ENCODE assay signal across 18 cellular contexts in genomic region chr17:39812466-39812865, GRCh38. TPM values are rescaled to one million over a fixed set of nuclear protein-coding genes. Genes with fewer than 3 reads are reported as not detected.
DNase-seq lines count a peak whose midpoint lies in the region; ATAC-seq and TF ChIP-seq lines count a peak whose summit lies in the region.
"Had no signal": no experiment of that assay in that cellular context is flagged by ENCODE, and none has a peak within 500 bp of the region (broad histone marks: within the 10 kb centered on the region; RNA-seq: fewer than 3 reads in every experiment).

No MANE protein-coding gene starts in this region.

- WGBS in stomach, 5 donors: 30 to 53% (median 36%) methylated on average over 6 of the region's 6 CpGs

- H3K4me3 Mint-ChIP-seq in activated naive CD4-positive, alpha-beta T cell treated with anti-CD3 and anti-CD28 coated beads, Interleukin-2, amount 10 ng/mL, durations not matched to agents 7 days and 5 days: no peak overlapping the region
- H3K4me3 Mint-ChIP-seq in activated naive CD8-positive, alpha-beta T cell treated with anti-CD3 and anti-CD28 coated beads, Interleukin-2, amount 10 ng/mL, durations not matched to agents 7 days and 5 days: peak overlapping the region; percentile 47
- H3K4me3 Mint-ChIP-seq: CD14-positive monocyte had no signal

- H3K4me1 Mint-ChIP-seq in activated naive CD4-positive, alpha-beta T cell treated with anti-CD3 and anti-CD28 coated beads, Interleukin-2, amount 10 ng/mL, durations not matched to agents 7 days and 5 days: peaks cover 47% of the 10 kb centered on the region
- H3K4me1 Mint-ChIP-seq in activated naive CD8-positive, alpha-beta T cell treated with anti-CD3 and anti-CD28 coated beads, Interleukin-2, amount 10 ng/mL, durations not matched to agents 7 days and 5 days: peaks cover 37% of the 10 kb centered on the region
- H3K4me1 Mint-ChIP-seq: CD14-positive monocyte had no signal

- CTCF ChIA-PET in activated naive CD4-positive, alpha-beta T cell treated with anti-CD3 and anti-CD28 coated beads, Interleukin-2, amount 10 ng/mL, durations not matched to agents 7 days and 5 days (lab: Charles Lee): interaction anchor here (1.1 kb wide), 1 partner anchor 20 kb away, joined by 3 read pairs; no protein-coding TSS in a partner anchor

- peaks cover 36% of the 10 kb centered on the region for H3K36me3 Mint-ChIP-seq in activated naive CD4-positive, alpha-beta T cell treated with anti-CD3 and anti-CD28 coated beads, Interleukin-2, amount 10 ng/mL, durations not matched to agents 7 days and 5 days
- peaks cover 30% of the 10 kb centered on the region for H3K36me3 Mint-ChIP-seq in activated naive CD8-positive, alpha-beta T cell treated with anti-CD3 and anti-CD28 coated beads, Interleukin-2, amount 10 ng/mL, durations not matched to agents 7 days and 5 days
- H3K36me3 Mint-ChIP-seq: CD14-positive monocyte had no signal

- no peak for DNase-seq in activated naive CD4-positive, alpha-beta T cell treated with anti-CD3 and anti-CD28 coated beads, Interleukin-2, amount 10 ng/mL, durations not matched to agents 7 days and 5 days
- DNase-seq in activated naive CD4-positive, alpha-beta T cell treated with Interleukin-2 at 50 U/mL for 16 hours: no peak
- DNase-seq in NCI-H1092 treated with DMSO at 0.1 percent for 48 hours (lab: John Stamatoyannopoulos, UW) (peak; percentile 54), stomach (peak; percentile 79), DMS153 treated with DMSO at 0.1 percent for 48 hours (lab: John Stamatoyannopoulos, UW; ENCODE audit: unreplicated experiment) (no peak), GF-D8 (lab: John Stamatoyannopoulos, UW) (no peak), hippocampal formation (lab: John Stamatoyannopoulos, UW) (no peak)
- no peak for DNase-seq in activated naive CD8-positive, alpha-beta T cell treated with anti-CD3 and anti-CD28 coated beads, Interleukin-2, amount 10 ng/mL, durations not matched to agents 7 days and 5 days
- DNase-seq: effector CD4-positive, alpha-beta T cell; left cardiac atrium; NCI-H526; Right ventricle myocardium superior; stimulated activated CD4-positive, alpha-beta T cell treated with anti-CD3 and anti-CD28 coated beads, Interleukin-4, amount 100 ng/mL, for 24 hours had no signal

- H3K36me3 ChIP-seq in stomach: no peaks in the 10 kb centered on the region
- H3K36me3 ChIP-seq: gastroesophageal sphincter had no signal

- no peak overlapping the region for H3K4me3 ChIP-seq in stomach
- H3K4me3 ChIP-seq: body of pancreas, gastroesophageal sphincter had no signal

- H3K27me3 ChIP-seq in stomach: no peaks in the 10 kb centered on the region
- H3K27me3 ChIP-seq: body of pancreas had no signal

- no peak for TF ChIP-seq CTCF in stomach (IDR thresholded peaks at IDR 0.05)

- peak overlapping the region; percentile 78 for H3K27ac Mint-ChIP-seq in activated naive CD4-positive, alpha-beta T cell treated with anti-CD3 and anti-CD28 coated beads, Interleukin-2, amount 10 ng/mL, durations not matched to agents 7 days and 5 days
- H3K27ac Mint-ChIP-seq in activated naive CD8-positive, alpha-beta T cell treated with anti-CD3 and anti-CD28 coated beads, Interleukin-2, amount 10 ng/mL, durations not matched to agents 7 days and 5 days: peak overlapping the region; percentile 66
- H3K27ac Mint-ChIP-seq: CD14-positive monocyte had no signal

- TF ChIP-seq POLR2A in stomach (IDR thresholded peaks at IDR 0.05): no peak

- H3K27ac ChIP-seq in stomach: no peak overlapping the region
- H3K27ac ChIP-seq: body of pancreas, gastroesophageal sphincter had no signal

- ATAC-seq in activated naive CD8-positive, alpha-beta T cell treated with anti-CD3 and anti-CD28 coated beads, Interleukin-2, amount 10 ng/mL, durations not matched to agents 7 days and 5 days (ENCODE audit: low read depth): no peak
- ATAC-seq: body of pancreas, gastroesophageal sphincter, left cardiac atrium had no signal

- H3K9me3 Mint-ChIP-seq in activated naive CD4-positive, alpha-beta T cell treated with anti-CD3 and anti-CD28 coated beads, Interleukin-2, amount 10 ng/mL, durations not matched to agents 7 days and 5 days: no peaks in the 10 kb centered on the region
- H3K9me3 Mint-ChIP-seq in activated naive CD8-positive, alpha-beta T cell treated with anti-CD3 and anti-CD28 coated beads, Interleukin-2, amount 10 ng/mL, durations not matched to agents 7 days and 5 days: no peaks in the 10 kb centered on the region

- peaks cover 4% of the 10 kb centered on the region for H3K27me3 Mint-ChIP-seq in activated naive CD4-positive, alpha-beta T cell treated with anti-CD3 and anti-CD28 coated beads, Interleukin-2, amount 10 ng/mL, durations not matched to agents 7 days and 5 days
- H3K27me3 Mint-ChIP-seq in activated naive CD8-positive, alpha-beta T cell treated with anti-CD3 and anti-CD28 coated beads, Interleukin-2, amount 10 ng/mL, durations not matched to agents 7 days and 5 days: no peaks in the 10 kb centered on the region

- peaks cover 0 to 17% (median 8%) of the 10 kb centered on the region in 4 donors for H3K4me1 ChIP-seq in stomach
- H3K4me1 ChIP-seq: gastroesophageal sphincter had no signal

- no peak for TF ChIP-seq EP300 in stomach (IDR thresholded peaks at IDR 0.05)

- no peaks in the 10 kb centered on the region for H3K9me3 ChIP-seq in stomach
- H3K9me3 ChIP-seq: body of pancreas, gastroesophageal sphincter had no signal

- intact Hi-C loops in stomach (cut with DNase I; ENCODE audit: low total_unique reads): no loop called here

- POLR2A ChIA-PET in activated naive CD8-positive, alpha-beta T cell treated with anti-CD3 and anti-CD28 coated beads, Interleukin-2, amount 10 ng/mL, durations not matched to agents 7 days and 5 days (lab: Charles Lee): interaction anchor here (1.0 to 1.6 kb wide), 5 partner anchors 9 to 49 kb away, joined by 3 to 5 read pairs (median 3); no protein-coding TSS in a partner anchor

RNA-seq across cellular contexts. Expression of gene IKZF3, which starts 51.6 kb away (rescaled TPM):
- 10 to 100 TPM; 78.5 to 83.5 TPM for total RNA-seq in activated naive CD8-positive, alpha-beta T cell treated with anti-CD3 and anti-CD28 coated beads, Interleukin-2, amount 10 ng/mL, durations not matched to agents 7 days and 5 days
- total RNA-seq in stomach: 1 to 10 TPM in 4 of 5 donors, not detected in 1; 1.1 to 5.4 (median 3.9) TPM
- under 1 TPM; 0.56 to 0.90 (median 0.76) TPM for polyA plus RNA-seq in stomach
- total RNA-seq: myocyte had no signal

RNA-seq across cellular contexts. Expression of gene ZPBP2, which starts 55.5 kb away (rescaled TPM):
- under 1 TPM in 1 of 2 experiments, not detected in 1; 0.14 TPM for total RNA-seq in activated naive CD8-positive, alpha-beta T cell treated with anti-CD3 and anti-CD28 coated beads, Interleukin-2, amount 10 ng/mL, durations not matched to agents 7 days and 5 days
- not detected for total RNA-seq in stomach
- polyA plus RNA-seq in stomach: not detected
- total RNA-seq: body of pancreas, gastroesophageal sphincter, left cardiac atrium, myocyte, renal cortical epithelial cell, Right ventricle myocardium superior had no signal
- polyA plus RNA-seq: CD14-positive monocyte had no signal

Comparison
In these comparisons a context has a peak if more than half of its experiments do, and no peak if none do; other contexts are left out.
1. DNase-seq: peak in NCI-H1092 treated with DMSO at 0.1 percent for 48 hours (single experiment) and stomach (single experiment); none in activated naive CD4-positive, alpha-beta T cell treated with anti-CD3 and anti-CD28 coated beads, Interleukin-2, amount 10 ng/mL, durations not matched to agents 7 days and 5 days (single experiment), activated naive CD4-positive, alpha-beta T cell treated with Interleukin-2 at 50 U/mL for 16 hours (single experiment), activated naive CD8-positive, alpha-beta T cell treated with anti-CD3 and anti-CD28 coated beads, Interleukin-2, amount 10 ng/mL, durations not matched to agents 7 days and 5 days (single experiment), DMS153 treated with DMSO at 0.1 percent for 48 hours (single experiment), GF-D8 (single experiment) and hippocampal formation (0 of 2).
2. RNA of gene IKZF3, which starts 51.6 kb away (total RNA-seq): 78.5 to 83.5 TPM in activated naive CD8-positive, alpha-beta T cell treated with anti-CD3 and anti-CD28 coated beads, Interleukin-2, amount 10 ng/mL, durations not matched to agents 7 days and 5 days; 1.1 to 5.4 TPM in stomach; every median in the first group is over 10 times any median in the second.